In the genomic region with DNA sequence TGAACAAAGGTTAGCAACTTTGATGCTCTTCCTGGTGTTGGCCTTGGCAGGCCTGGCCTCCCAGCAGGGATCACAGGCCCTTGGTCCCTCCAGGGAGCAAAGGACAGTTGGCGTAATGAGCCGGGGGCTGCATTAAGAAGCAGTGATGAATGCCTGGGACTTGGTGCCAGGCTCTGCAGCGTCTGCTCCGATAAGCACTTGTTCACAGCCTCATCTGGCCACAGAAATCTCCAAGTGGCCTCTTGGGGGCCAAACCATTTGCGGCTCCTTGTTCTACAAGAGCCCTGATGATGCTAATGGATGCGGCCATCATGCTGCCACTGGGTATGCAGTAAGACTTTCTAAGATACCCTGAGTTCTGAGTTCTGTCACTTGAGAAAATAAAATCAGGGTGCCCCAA, we compare ENCODE assay signal across 31 cellular contexts. TPM values are rescaled to one million over a fixed set of nuclear protein-coding genes. Genes with fewer than 3 reads are reported as not detected.
A peak's percentile ranks its signal among the peaks of the same experiment; 100 is the strongest.
DNase-seq lines count a peak whose midpoint lies in the region; ATAC-seq and TF ChIP-seq lines count a peak whose summit lies in the region.
"Had no signal": no experiment of that assay in that cellular context is flagged by ENCODE, and none has a peak within 500 bp of the region (broad histone marks: within the 10 kb centered on the region; RNA-seq: fewer than 3 reads in every experiment).

No MANE protein-coding gene starts in this region.

- no peak overlapping the region for H3K27ac Mint-ChIP-seq in WTC11
- H3K27ac Mint-ChIP-seq: activated naive CD8-positive, alpha-beta T cell; activated T-helper 17 cell treated with anti-CD3 and anti-CD28 coated beads, Interleukin-2, amount 50 U/mL, for 72 hours; neural progenitor cell; stimulated activated memory B cell treated with anti-CD40 and anti-IgM and Interleukin-4, amounts not matched to agents 10 μg/mL and 1 μg/mL and 100 μg/mL, for 72 hours had no signal

- ATAC-seq in WTC11 (peak; percentile 26; the same call in 1 of the 2 replicates), left lobe of liver (no peak), sciatic nerve (no peak)
- ATAC-seq: activated T-helper 17 cell treated with anti-CD3 and anti-CD28 coated beads, Interleukin-2, amount 50 U/mL, for 72 hours; foreskin keratinocyte; HCT116; heart right ventricle; right lobe of liver; stimulated activated memory B cell treated with anti-CD40 and anti-IgM and Interleukin-4, amounts not matched to agents 10 μg/mL and 1 μg/mL and 100 μg/mL, for 72 hours had no signal

- H3K4me1 Mint-ChIP-seq in WTC11: peaks cover 11% of the 10 kb centered on the region
- H3K4me1 Mint-ChIP-seq: activated T-helper 17 cell treated with anti-CD3 and anti-CD28 coated beads, Interleukin-2, amount 50 U/mL, for 72 hours; stimulated activated memory B cell treated with anti-CD40 and anti-IgM and Interleukin-4, amounts not matched to agents 10 μg/mL and 1 μg/mL and 100 μg/mL, for 72 hours had no signal

- no peak overlapping the region for H3K4me3 Mint-ChIP-seq in WTC11
- H3K4me3 Mint-ChIP-seq: activated naive CD8-positive, alpha-beta T cell; activated T-helper 17 cell treated with anti-CD3 and anti-CD28 coated beads, Interleukin-2, amount 50 U/mL, for 72 hours; neural progenitor cell; stimulated activated memory B cell treated with anti-CD40 and anti-IgM and Interleukin-4, amounts not matched to agents 10 μg/mL and 1 μg/mL and 100 μg/mL, for 72 hours had no signal

- peaks cover 3% of the 10 kb centered on the region for H3K36me3 Mint-ChIP-seq in WTC11

- H3K4me1 ChIP-seq in osteoblast (ENCODE audit: insufficient read depth, low read length): no peaks in the 10 kb centered on the region
- H3K4me1 ChIP-seq: esophagus muscularis mucosa, foreskin keratinocyte, heart right ventricle, right lobe of liver had no signal

- CTCF ChIA-PET in WTC11 (lab: Charles Lee): interaction anchor here (1.1 to 2.1 kb wide), 3 partner anchors 32 to 141 kb away, joined by 6 to 7 read pairs (median 6); partner anchors contain the start of gene CRHR2

- H3K4me2 ChIP-seq in osteoblast (ENCODE audit: insufficient read depth, low read length): no peak overlapping the region
- H3K4me2 ChIP-seq: BLaER1, neural progenitor cell had no signal

- H3K36me3 ChIP-seq in osteoblast (ENCODE audit: insufficient read depth, low read length): peaks cover 6% of the 10 kb centered on the region
- H3K36me3 ChIP-seq: neural progenitor cell, right lobe of liver had no signal

- H3K9me3 Mint-ChIP-seq in WTC11: no peaks in the 10 kb centered on the region
- H3K9me3 Mint-ChIP-seq: activated T-helper 17 cell treated with anti-CD3 and anti-CD28 coated beads, Interleukin-2, amount 50 U/mL, for 72 hours; neural progenitor cell; stimulated activated memory B cell treated with anti-CD40 and anti-IgM and Interleukin-4, amounts not matched to agents 10 μg/mL and 1 μg/mL and 100 μg/mL, for 72 hours had no signal

- no peak overlapping the region for H3K4me3 ChIP-seq in osteoblast (ENCODE audit: insufficient read depth, low read length)
- H3K4me3 ChIP-seq: BLaER1, esophagus muscularis mucosa, heart right ventricle, neural progenitor cell, right lobe of liver, SK-N-MC had no signal

- POLR2A ChIA-PET in WTC11 (lab: Charles Lee): no interaction called here

- H2AFZ ChIP-seq in osteoblast (ENCODE audit: low read length): no peak overlapping the region
- H2AFZ ChIP-seq: neural progenitor cell had no signal

- no peak overlapping the region for H3K27ac ChIP-seq in osteoblast (ENCODE audit: low read depth, low read length)
- H3K27ac ChIP-seq: BLaER1, esophagus muscularis mucosa, foreskin keratinocyte, heart right ventricle, neural progenitor cell, right lobe of liver, RWPE1, SK-N-MC had no signal

- TF ChIP-seq CTCF in WTC11 (IDR thresholded peaks at IDR 0.05) (no peak), osteoblast (IDR thresholded peaks at IDR 0.05; ENCODE audit: extremely low read depth, low read depth, low read length) (no peak)

- no peaks in the 10 kb centered on the region for H3K79me2 ChIP-seq in osteoblast (ENCODE audit: insufficient read depth, low read length)

- H3K9me3 ChIP-seq in osteoblast (ENCODE audit: low read depth, low read length): no peaks in the 10 kb centered on the region
- H3K9me3 ChIP-seq: BLaER1, esophagus muscularis mucosa, heart right ventricle, right lobe of liver had no signal

- DNase-seq in activated effector memory CD4-positive, alpha-beta T cell treated with anti-CD3 and anti-CD28 coated beads, Interleukin-2, amount 50 U/mL, for 16 hours: peak; percentile 39
- DNase-seq in activated effector memory CD4-positive, alpha-beta T cell treated with Interleukin-2 at 50 U/mL for 16 hours: no peak
- DNase-seq in NCI-H2107 (lab: John Stamatoyannopoulos, UW) (peak; percentile 22), WTC11 (ENCODE audit: low spot score) (no peak), osteoblast (ENCODE audit: insufficient read length, low spot score, missing footprints) (peak; percentile 49), left lobe of liver (ENCODE audit: low spot score) (no peak), sciatic nerve (ENCODE audit: low spot score) (no peak), HPDE6-E6E7 (ENCODE audit: extremely low spot score) (no peak)
- DNase-seq: COR-L47; foreskin keratinocyte; heart right ventricle; Karpas-422; mammary epithelial cell; NCI-H1417 treated with DMSO at 0.1 percent for 48 hours; NCI-H2227 treated with DMSO at 0.1 percent for 48 hours; NCI-H774; stimulated activated CD4-positive, alpha-beta T cell treated with anti-CD3 and anti-CD28 coated beads, Interleukin-4, amount 100 ng/mL, for 4 hours; substantia nigra had no signal

- intact Hi-C loops in sciatic nerve (cut with DNase I): no loop called here

- no peaks in the 10 kb centered on the region for H3K27me3 Mint-ChIP-seq in WTC11 (ENCODE audit: low read depth)
- H3K27me3 Mint-ChIP-seq: activated naive CD8-positive, alpha-beta T cell; activated T-helper 17 cell treated with anti-CD3 and anti-CD28 coated beads, Interleukin-2, amount 50 U/mL, for 72 hours; stimulated activated memory B cell treated with anti-CD40 and anti-IgM and Interleukin-4, amounts not matched to agents 10 μg/mL and 1 μg/mL and 100 μg/mL, for 72 hours had no signal

- no peaks in the 10 kb centered on the region for H3K27me3 ChIP-seq in osteoblast (ENCODE audit: insufficient read depth, low read length)
- H3K27me3 ChIP-seq: BLaER1, esophagus muscularis mucosa, foreskin keratinocyte, heart right ventricle, neural progenitor cell, right lobe of liver had no signal

- H4K20me1 ChIP-seq in osteoblast (ENCODE audit: insufficient read depth, low read length): no peaks in the 10 kb centered on the region
- H4K20me1 ChIP-seq: BLaER1 had no signal

TF ChIP-seq in WTC11, 78 proteins besides CTCF, POLR2A, EP300 and RAD21:
- TF ChIP-seq FOXP1 (CRISPR knock-in tag; IDR thresholded peaks at IDR 0.05; ENCODE audit: borderline replicate concordance) (no peak), ETV6 (CRISPR knock-in tag; IDR thresholded peaks at IDR 0.05) (no peak), PRRX2 (CRISPR knock-in tag; IDR thresholded peaks at IDR 0.05) (no peak)

RNA-seq across cellular contexts. Expression of gene CRHR2, which starts 31.8 kb away (rescaled TPM):
- 0.09 to 0.25 TPM (median 0.22 TPM) in 3 replicates for total RNA-seq in WTC11 (2021)
- total RNA-seq in osteoblast: not detected in 2 replicates
- total RNA-seq in left lobe of liver: not detected
- total RNA-seq in sciatic nerve: 1.1 TPM
- total RNA-seq: activated T-helper 17 cell treated with anti-CD3 and anti-CD28 coated beads, Interleukin-2, amount 50 U/mL, for 72 hours; astrocyte; Daoy; foreskin keratinocyte; mammary epithelial cell; right lobe of liver; T-helper 1 cell treated with Interleukin-12 subunit alpha and Interleukin-12 subunit beta and Interleukin-4 antibody, amounts not matched to agents 30 ng/mL and 1 ng/mL, for 36 hours had no signal

RNA-seq across cellular contexts. Expression of gene GARS1, which starts 55.8 kb away (rescaled TPM):
- 142 to 236 TPM (median 158 TPM) in 3 replicates for total RNA-seq in WTC11 (2021)
- 417 and 526 TPM in 2 replicates for total RNA-seq in osteoblast
- 37.0 TPM for total RNA-seq in left lobe of liver
- total RNA-seq in sciatic nerve: 51.4 TPM

Comparison
In these comparisons a context has a peak if more than half of its experiments do, and no peak if none do; other contexts are left out.
1. DNase-seq: peak in activated effector memory CD4-positive, alpha-beta T cell treated with anti-CD3 and anti-CD28 coated beads, Interleukin-2, amount 50 U/mL, for 16 hours (single experiment), NCI-H2107 (single experiment) and osteoblast (single experiment); none in activated effector memory CD4-positive, alpha-beta T cell treated with Interleukin-2 at 50 U/mL for 16 hours (single experiment), WTC11 (single experiment), left lobe of liver (single experiment), sciatic nerve (single experiment) and HPDE6-E6E7 (single experiment).